In genomic region chr2:218570850-218571249, GRCh38 we compare ENCODE assay signal across 8 cellular contexts. TPM values are rescaled to one million over a fixed set of nuclear protein-coding genes. Genes with fewer than 3 reads are reported as not detected.
DNase-seq lines count a peak whose midpoint lies in the region; ATAC-seq, FAIRE-seq and TF ChIP-seq lines count a peak whose summit lies in the region.

No MANE protein-coding gene starts in this region.

- H3K27ac Mint-ChIP-seq in activated T-helper 17 cell treated with anti-CD3 and anti-CD28 coated beads, Interleukin-2, amount 50 U/mL, for 72 hours: peak overlapping the region; percentile 89

- H3K27me3 Mint-ChIP-seq in activated T-helper 17 cell treated with anti-CD3 and anti-CD28 coated beads, Interleukin-2, amount 50 U/mL, for 72 hours: no peaks in the 10 kb centered on the region

- H3K4me3 ChIP-seq in HepG2 (replicated peaks in 1 of 3; ENCODE audit: insufficient read depth in 1 of 3, low read depth in 2 of 3, low read length in 3 of 3) (peak overlapping the region; percentile 89 to 97 (median 91); a peak in 5 of 6 replicates), right lobe of liver (no peak overlapping the region), iPS-18a (ENCODE audit: low read length) (peak overlapping the region; percentile 85), kidney (ENCODE audit: low read length in 2 of 2) (no peak overlapping the region)

- peak overlapping the region; percentile 95 for H3K4me2 ChIP-seq in HepG2 (ENCODE audit: low read depth, low read length)

- H3K4me1 Mint-ChIP-seq in activated T-helper 17 cell treated with anti-CD3 and anti-CD28 coated beads, Interleukin-2, amount 50 U/mL, for 72 hours: peaks cover 30% of the 10 kb centered on the region

- ATAC-seq in HepG2 (no peak), right lobe of liver (no peak), GM19035 (IDR thresholded peaks at IDR 0.05; ENCODE audit: unreplicated experiment) (no peak)
- no peak for ATAC-seq in activated T-helper 17 cell treated with anti-CD3 and anti-CD28 coated beads, Interleukin-2, amount 50 U/mL, for 72 hours (replicated peaks)

- H3K4me1 ChIP-seq in HepG2 (ENCODE audit: insufficient read depth, low read length) (peaks cover 41% of the 10 kb centered on the region), right lobe of liver (peaks cover 0 to 22% (median 7%) of the 10 kb centered on the region in 4 donors), iPS-18a (ENCODE audit: control insufficient read depth, low read depth, low read length) (peaks cover 23% of the 10 kb centered on the region), kidney (ENCODE audit: control insufficient read depth in 1 of 2, insufficient read depth in 1 of 2, low read depth in 1 of 2, low read length in 2 of 2) (peaks cover 14 to 20% of the 10 kb centered on the region in 2 donors)

- H3K36me3 Mint-ChIP-seq in activated T-helper 17 cell treated with anti-CD3 and anti-CD28 coated beads, Interleukin-2, amount 50 U/mL, for 72 hours (ENCODE audit: low read depth): peaks cover 100% of the 10 kb centered on the region

- TF ChIP-seq RAD21 in HepG2 (CRISPR knock-in tag; IDR thresholded peaks at IDR 0.05): no peak

- intact Hi-C loops in HepG2 (cut with micrococcal nuclease; ENCODE audit: unreplicated experiment) (no loop called here), right lobe of liver (cut with DNase I) (no loop called here), kidney (cut with DNase I) (no loop called here)

- H3K9me3 ChIP-seq in HepG2 (ENCODE audit: low read length) (no peaks in the 10 kb centered on the region), right lobe of liver (no peaks in the 10 kb centered on the region), iPS-18a (ENCODE audit: control insufficient read depth, low read depth, low read length) (no peaks in the 10 kb centered on the region), kidney (ENCODE audit: control insufficient read depth in 1 of 2, low read length in 2 of 2) (no peaks in the 10 kb centered on the region)

- H3K36me3 ChIP-seq in HepG2 (replicated peaks in 1 of 2; ENCODE audit: control insufficient read depth in 1 of 2, insufficient read depth in 2 of 2, low read length in 2 of 2) (peaks cover 4 to 32% of the 10 kb centered on the region in 2 experiments), right lobe of liver (peaks cover 0 to 18% (median 0%) of the 10 kb centered on the region in 4 donors), iPS-18a (ENCODE audit: control insufficient read depth, low read depth, low read length) (peaks cover 25% of the 10 kb centered on the region), kidney (ENCODE audit: control insufficient read depth in 1 of 2, insufficient read depth in 2 of 2, low read length in 2 of 2) (peaks cover 0 to 3% of the 10 kb centered on the region in 2 donors)

- no peaks in the 10 kb centered on the region for H3K9me3 Mint-ChIP-seq in activated T-helper 17 cell treated with anti-CD3 and anti-CD28 coated beads, Interleukin-2, amount 50 U/mL, for 72 hours

- no peak for TF ChIP-seq CTCF in HepG2 (CRISPR knock-in tag; IDR thresholded peaks at IDR 0.05)
- TF ChIP-seq CTCF in right lobe of liver (IDR thresholded peaks at IDR 0.05): no peak
- TF ChIP-seq CTCF in kidney (IDR thresholded peaks at IDR 0.05; ENCODE audit: borderline replicate concordance, extremely low read depth, insufficient read depth): no peak

- CTCF ChIA-PET in HepG2 (lab: Yijun Ruan, JAX; ENCODE audit: low intra/inter-chr PET ratio, low total read pairs): no interaction called here

- peaks cover 91% of the 10 kb centered on the region for H3K79me2 ChIP-seq in HepG2 (ENCODE audit: insufficient read depth, low read length)

- 56% methylated on average over 6 of the region's 6 CpGs for WGBS in HepG2 (ENCODE audit: low lambda C conversion rate)
- 39% methylated on average over 6 of the region's 6 CpGs for WGBS in right lobe of liver (ENCODE audit: insufficient coverage, low coverage, low lambda C conversion rate, missing lambda C conversion rate)

- BruUV-seq in HepG2 (replicated peaks; lab: Mats Ljungman, UMichigan): no TSS peak

- H3K27me3 ChIP-seq in HepG2 (ENCODE audit: control insufficient read depth in 1 of 2, insufficient read depth in 2 of 2, low read length in 2 of 2) (peaks cover 0 to 6% of the 10 kb centered on the region in 2 experiments; a peak in 1 of 5 replicates), right lobe of liver (no peaks in the 10 kb centered on the region), iPS-18a (ENCODE audit: control insufficient read depth, insufficient read depth, low read length) (no peaks in the 10 kb centered on the region)

- no peak for DNase-seq in HepG2 (ENCODE audit: low spot score)
- DNase-seq in right lobe of liver: no peak
- no peak for DNase-seq in kidney
- no peak for DNase-seq in mucosa of gallbladder (ENCODE audit: low spot score)
- no peak for DNase-seq in SK-N-DZ (ENCODE audit: low spot score)

- H4K20me1 ChIP-seq in HepG2 (ENCODE audit: insufficient read depth, low read length): peaks cover 12% of the 10 kb centered on the region

- H3K9ac ChIP-seq in HepG2 (ENCODE audit: insufficient read depth, low read depth, low read length) (peak overlapping the region; percentile 96; the same call in 1 of the 2 replicates), iPS-18a (ENCODE audit: low read length) (no peak overlapping the region), kidney (ENCODE audit: low read length in 2 of 2) (no peak overlapping the region)

- H3K4me3 Mint-ChIP-seq in activated T-helper 17 cell treated with anti-CD3 and anti-CD28 coated beads, Interleukin-2, amount 50 U/mL, for 72 hours: peak overlapping the region; percentile 91

- in situ Hi-C loops in HepG2 (cut with HindIII; ENCODE audit: extremely low pct_ligation_motif_present, low pct_unique_long_range_greater_than_20kb): no loop called here

- no peak for FAIRE-seq in HepG2 (lab: Jason Lieb, UNC)
- no peak for FAIRE-seq in kidney (lab: Jason Lieb, UNC)

- TF ChIP-seq POLR2A in HepG2 (IDR thresholded peaks at IDR 0.05; ENCODE audit: insufficient read depth in 1 of 2, low read depth in 2 of 2, low read length in 2 of 2) (no peak), right lobe of liver (IDR thresholded peaks at IDR 0.05) (no peak)

- TF ChIP-seq EP300 in HepG2 (IDR thresholded peaks at IDR 0.05; ENCODE audit: low read depth in 2 of 2, low read length in 2 of 2) (no peak), HepG2 (CRISPR knock-in tag; IDR thresholded peaks at IDR 0.05; ENCODE audit: borderline replicate concordance) (no peak)

- H3K27ac ChIP-seq in HepG2 (ENCODE audit: extremely low read length, insufficient read depth, low read length): no peak overlapping the region
- no peak overlapping the region for H3K27ac ChIP-seq in right lobe of liver
- H3K27ac ChIP-seq in iPS-18a (ENCODE audit: low read length): no peak overlapping the region
- H3K27ac ChIP-seq in kidney (ENCODE audit: low read depth in 2 of 2, low read length in 2 of 2): no peak overlapping the region

- no peak overlapping the region for H2AFZ ChIP-seq in HepG2 (ENCODE audit: low read length)

- POLR2A ChIA-PET in HepG2 (lab: Yijun Ruan, JAX): no interaction called here

RNA-seq across cellular contexts. Expression of gene CNOT9, which starts 2.2 kb away (rescaled TPM):
- 92.4 and 101 TPM in 2 replicates for total RNA-seq in HepG2 (2016; rRNA removed; fragmentation: Illumina TruSeq; extraction: Trizol)
- total RNA-seq in HepG2 (2016; cell fraction: cytosol; rRNA removed; fragmentation: Illumina TruSeq; extraction: Trizol; ENCODE audit: low read depth): 20.1 and 22.8 TPM in 2 replicates
- 90.5 and 108 TPM in 2 replicates for total RNA-seq in HepG2 (2016; cell fraction: insoluble cytoplasmic fraction; rRNA removed; fragmentation: Illumina TruSeq; extraction: Trizol)
- total RNA-seq in HepG2 (2016; cell fraction: membrane; rRNA removed; fragmentation: Illumina TruSeq; extraction: Trizol): 62.2 and 62.5 TPM in 2 replicates
- 88.2 and 95.4 TPM in 2 replicates for total RNA-seq in HepG2 (2016; cell fraction: nucleus; rRNA removed; fragmentation: Illumina TruSeq; extraction: Trizol)
- polyA plus RNA-seq in HepG2 (2011; rRNA removed): 71.0 and 82.6 TPM in 2 replicates
- polyA plus RNA-seq in HepG2 (2011; cell fraction: cytosol; rRNA removed): 49.8 and 55.3 TPM in 2 replicates
- 87.2 and 87.7 TPM in 2 replicates for polyA plus RNA-seq in HepG2 (2011; cell fraction: nucleus; rRNA removed)
- 33.2 and 42.6 TPM in 2 replicates for polyA plus RNA-seq in HepG2 (2012)
- polyA plus RNA-seq in HepG2 (2016; cell fraction: cytosol; fragmentation: Illumina TruSeq; extraction: Trizol; ENCODE audit: low read depth): 11.3 and 14.7 TPM in 2 replicates
- 92.0 and 94.6 TPM in 2 replicates for polyA plus RNA-seq in HepG2 (2016; cell fraction: insoluble cytoplasmic fraction; fragmentation: Illumina TruSeq; extraction: Trizol; ENCODE audit: low read depth)
- 34.0 and 37.1 TPM in 2 replicates for polyA plus RNA-seq in HepG2 (2016; cell fraction: membrane; fragmentation: Illumina TruSeq; extraction: Trizol; ENCODE audit: low read depth)
- polyA plus RNA-seq in HepG2 (2016; cell fraction: nucleus; fragmentation: Illumina TruSeq; extraction: Trizol; ENCODE audit: insufficient read depth, low read depth): 131 TPM in 2 replicates
- 120 and 128 TPM in 2 replicates for polyA minus RNA-seq in HepG2 (2011; rRNA and poly(A)+ RNA removed; ENCODE audit: low replicate concordance)
- 63.2 and 66.3 TPM in 2 replicates for polyA minus RNA-seq in HepG2 (2011; cell fraction: cytosol; rRNA and poly(A)+ RNA removed)
- polyA minus RNA-seq in HepG2 (2011; cell fraction: nucleus; rRNA and poly(A)+ RNA removed): 109 and 117 TPM in 2 replicates
- 10 to 100 TPM; 11.8 to 39.3 (median 19.2) TPM for total RNA-seq in right lobe of liver
- total RNA-seq in activated T-helper 17 cell treated with anti-CD3 and anti-CD28 coated beads, Interleukin-2, amount 50 U/mL, for 72 hours: 100 to 1,000 TPM in 1 of 2 donors, 10 to 100 TPM in 1; 74.1 to 102 TPM
- total RNA-seq in kidney: 35.8 TPM
- polyA plus RNA-seq in kidney (ENCODE audit: insufficient read depth, low read depth, low replicate concordance): 12.6 TPM
- total RNA-seq in mucosa of gallbladder: 27.6 TPM
- polyA plus RNA-seq in SK-N-DZ (2014; cell fraction: cytosol; rRNA removed): 67.4 and 68.5 TPM in 2 replicates
- polyA plus RNA-seq in SK-N-DZ (2014; cell fraction: nucleus; rRNA removed): 92.0 and 102 TPM in 2 replicates

RNA-seq across cellular contexts. Expression of gene USP37, which starts 2.7 kb away (rescaled TPM):
- total RNA-seq in HepG2 (2016; rRNA removed; fragmentation: Illumina TruSeq; extraction: Trizol) (30.6 and 36.2 TPM in 2 replicates), right lobe of liver (1 to 10 TPM; 4.8 to 8.9 (median 6.7) TPM), kidney (13.5 TPM), mucosa of gallbladder (12.0 TPM)
- total RNA-seq in HepG2 (2016; cell fraction: cytosol; rRNA removed; fragmentation: Illumina TruSeq; extraction: Trizol; ENCODE audit: low read depth): 20.5 and 21.3 TPM in 2 replicates
- 28.6 and 34.8 TPM in 2 replicates for total RNA-seq in HepG2 (2016; cell fraction: insoluble cytoplasmic fraction; rRNA removed; fragmentation: Illumina TruSeq; extraction: Trizol)
- total RNA-seq in HepG2 (2016; cell fraction: membrane; rRNA removed; fragmentation: Illumina TruSeq; extraction: Trizol): 15.4 and 17.1 TPM in 2 replicates
- total RNA-seq in HepG2 (2016; cell fraction: nucleus; rRNA removed; fragmentation: Illumina TruSeq; extraction: Trizol): 31.4 and 32.1 TPM in 2 replicates
- polyA plus RNA-seq in HepG2 (2011; rRNA removed) (6.5 and 6.6 TPM in 2 replicates), kidney (ENCODE audit: insufficient read depth, low read depth, low replicate concordance) (1.8 TPM)
- polyA plus RNA-seq in HepG2 (2011; cell fraction: cytosol; rRNA removed): 2.2 and 3.7 TPM in 2 replicates
- polyA plus RNA-seq in HepG2 (2011; cell fraction: nucleus; rRNA removed): 5.9 and 6.5 TPM in 2 replicates
- 8.9 and 9.8 TPM in 2 replicates for polyA plus RNA-seq in HepG2 (2012)
- 1.3 and 1.9 TPM in 2 replicates for polyA plus RNA-seq in HepG2 (2016; cell fraction: cytosol; fragmentation: Illumina TruSeq; extraction: Trizol; ENCODE audit: low read depth)
- polyA plus RNA-seq in HepG2 (2016; cell fraction: insoluble cytoplasmic fraction; fragmentation: Illumina TruSeq; extraction: Trizol; ENCODE audit: low read depth): 11.5 and 12.3 TPM in 2 replicates
- 2.8 and 2.9 TPM in 2 replicates for polyA plus RNA-seq in HepG2 (2016; cell fraction: membrane; fragmentation: Illumina TruSeq; extraction: Trizol; ENCODE audit: low read depth)
- 18.1 and 19.2 TPM in 2 replicates for polyA plus RNA-seq in HepG2 (2016; cell fraction: nucleus; fragmentation: Illumina TruSeq; extraction: Trizol; ENCODE audit: insufficient read depth, low read depth)
- 9.1 and 9.8 TPM in 2 replicates for polyA minus RNA-seq in HepG2 (2011; rRNA and poly(A)+ RNA removed; ENCODE audit: low replicate concordance)
- polyA minus RNA-seq in HepG2 (2011; cell fraction: cytosol; rRNA and poly(A)+ RNA removed): 18.1 and 20.4 TPM in 2 replicates
- polyA minus RNA-seq in HepG2 (2011; cell fraction: nucleus; rRNA and poly(A)+ RNA removed): 43.1 and 55.2 TPM in 2 replicates
- 100 to 1,000 TPM in 1 of 2 donors, 10 to 100 TPM in 1; 37.3 to 111 TPM for total RNA-seq in activated T-helper 17 cell treated with anti-CD3 and anti-CD28 coated beads, Interleukin-2, amount 50 U/mL, for 72 hours
- 12.6 and 15.5 TPM in 2 replicates for polyA plus RNA-seq in SK-N-DZ (2014; cell fraction: cytosol; rRNA removed)
- 12.1 and 17.8 TPM in 2 replicates for polyA plus RNA-seq in SK-N-DZ (2014; cell fraction: nucleus; rRNA removed)

RNA-seq across cellular contexts. Expression of gene PLCD4, which starts 36.8 kb away (rescaled TPM):
- total RNA-seq in HepG2 (2016; rRNA removed; fragmentation: Illumina TruSeq; extraction: Trizol): not detected in 2 replicates
- total RNA-seq in HepG2 (2016; cell fraction: cytosol; rRNA removed; fragmentation: Illumina TruSeq; extraction: Trizol; ENCODE audit: low read depth): not detected in 2 replicates
- not detected in 2 replicates for total RNA-seq in HepG2 (2016; cell fraction: insoluble cytoplasmic fraction; rRNA removed; fragmentation: Illumina TruSeq; extraction: Trizol)
- not detected in 2 replicates for total RNA-seq in HepG2 (2016; cell fraction: membrane; rRNA removed; fragmentation: Illumina TruSeq; extraction: Trizol)
- total RNA-seq in HepG2 (2016; cell fraction: nucleus; rRNA removed; fragmentation: Illumina TruSeq; extraction: Trizol): not detected in 2 replicates
- 0.05 and 0.26 TPM in 2 replicates for polyA plus RNA-seq in HepG2 (2011; rRNA removed)
- not detected in 2 replicates for polyA plus RNA-seq in HepG2 (2011; cell fraction: cytosol; rRNA removed)
- polyA plus RNA-seq in HepG2 (2011; cell fraction: nucleus; rRNA removed): 0.08 and 0.09 TPM in 2 replicates
- 1.3 and 1.5 TPM in 2 replicates for polyA plus RNA-seq in HepG2 (2012)
- polyA plus RNA-seq in HepG2 (2016; cell fraction: cytosol; fragmentation: Illumina TruSeq; extraction: Trizol; ENCODE audit: low read depth): not detected in 2 replicates
- polyA plus RNA-seq in HepG2 (2016; cell fraction: insoluble cytoplasmic fraction; fragmentation: Illumina TruSeq; extraction: Trizol; ENCODE audit: low read depth): not detected in 2 replicates
- polyA plus RNA-seq in HepG2 (2016; cell fraction: membrane; fragmentation: Illumina TruSeq; extraction: Trizol; ENCODE audit: low read depth): not detected in 2 replicates
- not detected in 2 replicates for polyA plus RNA-seq in HepG2 (2016; cell fraction: nucleus; fragmentation: Illumina TruSeq; extraction: Trizol; ENCODE audit: insufficient read depth, low read depth)
- polyA minus RNA-seq in HepG2 (2011; rRNA and poly(A)+ RNA removed; ENCODE audit: low replicate concordance): 2.5 TPM in 1 of 2 replicates, not detected in the other
- polyA minus RNA-seq in HepG2 (2011; cell fraction: cytosol; rRNA and poly(A)+ RNA removed): not detected in 2 replicates
- not detected in 2 replicates for polyA minus RNA-seq in HepG2 (2011; cell fraction: nucleus; rRNA and poly(A)+ RNA removed)
- under 1 TPM; 0.31 to 0.95 (median 0.56) TPM for total RNA-seq in right lobe of liver
- total RNA-seq in activated T-helper 17 cell treated with anti-CD3 and anti-CD28 coated beads, Interleukin-2, amount 50 U/mL, for 72 hours: under 1 TPM; 0.37 to 0.52 TPM
- total RNA-seq in kidney: 11.0 TPM
- 30.4 TPM for polyA plus RNA-seq in kidney (ENCODE audit: insufficient read depth, low read depth, low replicate concordance)
- total RNA-seq in mucosa of gallbladder: 0.49 TPM
- polyA plus RNA-seq in SK-N-DZ (2014; cell fraction: cytosol; rRNA removed): 0.16 TPM in 1 of 2 replicates, not detected in the other
- polyA plus RNA-seq in SK-N-DZ (2014; cell fraction: nucleus; rRNA removed): 0.39 and 0.63 TPM in 2 replicates

Comparison
In these comparisons a context has a peak if more than half of its experiments do, and no peak if none do; other contexts are left out.
1. H3K4me3 ChIP-seq: peak in HepG2 (3 of 3) and iPS-18a (single experiment); none in right lobe of liver (0 of 3) and kidney (0 of 2).